Comparison of ENCODE assay signal across 10 cellular contexts in genomic region chr15:62469874-62470688, GRCh38.
DNase-seq lines count a peak whose midpoint lies in the region; ATAC-seq, FAIRE-seq and TF ChIP-seq lines count a peak whose summit lies in the region.
"Had no signal": no experiment of that assay in that cellular context is flagged by ENCODE, and none has a peak within 500 bp of the region (broad histone marks: within the 10 kb centered on the region; RNA-seq: fewer than 3 reads in every experiment).

No MANE protein-coding gene starts in this region.

- intact Hi-C loops in OCI-LY7 (cut with micrococcal nuclease; ENCODE audit: unreplicated experiment) = no loop called here

- no peak overlapping the region; the same call in 2 of the 3 replicates for H3K4me3 Mint-ChIP-seq in GM23338
- no peak overlapping the region for H3K4me3 Mint-ChIP-seq in stimulated activated effector memory CD8-positive, alpha-beta T cell treated with anti-CD3 and anti-CD28 coated beads, Interleukin-12 subunit alpha, Interleukin-12 subunit beta, amount 100 ng/mL, for 72 hours
- H3K4me3 Mint-ChIP-seq: activated CD4-positive, alpha-beta T cell treated with anti-CD3 and anti-CD28 coated beads, Interleukin-2, amount 10 ng/mL, durations not matched to agents 7 days and 5 days had no signal

- H3K79me2 ChIP-seq in GM23338 (replicated peaks; ENCODE audit: insufficient read depth) (peaks cover 32% of the 10 kb centered on the region), OCI-LY7 (ENCODE audit: insufficient read depth, low read depth, low read length) (no peaks in the 10 kb centered on the region)

- POLR2A ChIA-PET in OCI-LY7 (lab: Charles Lee) = interaction anchor here (0.6 to 1.3 kb wide), 2 partner anchors 14 to 873 kb away, joined by 3 to 5 read pairs; no protein-coding TSS in a partner anchor

- H3K27ac Mint-ChIP-seq in GM23338 = peak overlapping the region; percentile 4
- H3K27ac Mint-ChIP-seq in stimulated activated effector memory CD8-positive, alpha-beta T cell treated with anti-CD3 and anti-CD28 coated beads, Interleukin-12 subunit alpha, Interleukin-12 subunit beta, amount 100 ng/mL, for 72 hours = no peak overlapping the region
- H3K27ac Mint-ChIP-seq: activated CD4-positive, alpha-beta T cell treated with anti-CD3 and anti-CD28 coated beads, Interleukin-2, amount 10 ng/mL, durations not matched to agents 7 days and 5 days had no signal

- H3K36me3 ChIP-seq in GM23338 (ENCODE audit: insufficient read depth) = no peaks in the 10 kb centered on the region
- H3K36me3 ChIP-seq in brain microvascular endothelial cell (replicated peaks) = no peaks in the 10 kb centered on the region
- no peaks in the 10 kb centered on the region for H3K36me3 ChIP-seq in OCI-LY7 (ENCODE audit: insufficient read depth, low read length)

- H3K27ac ChIP-seq in GM23338 (ENCODE audit: low read depth) (no peak overlapping the region), brain microvascular endothelial cell (peak overlapping the region; percentile 48), OCI-LY7 (ENCODE audit: low read depth, low read length, poor library complexity, severe bottlenecking) (no peak overlapping the region)
- H3K27ac ChIP-seq: epithelial cell of prostate had no signal

- H2AFZ ChIP-seq in GM23338 = no peak overlapping the region
- no peak overlapping the region for H2AFZ ChIP-seq in OCI-LY7 (ENCODE audit: low read length)

- no peaks in the 10 kb centered on the region for H3K9me3 ChIP-seq in OCI-LY7 (ENCODE audit: low read length)

- CTCF ChIA-PET in OCI-LY7 (lab: Charles Lee; ENCODE audit: unreplicated experiment) = no interaction called here

- H3K27me3 ChIP-seq in GM23338 (ENCODE audit: insufficient read depth) = no peaks in the 10 kb centered on the region
- H3K27me3 ChIP-seq in brain microvascular endothelial cell (replicated peaks) = no peaks in the 10 kb centered on the region

- ATAC-seq in GM23338 = peak; percentile 68
- peak; percentile 13 for ATAC-seq in stimulated activated effector memory CD8-positive, alpha-beta T cell treated with anti-CD3 and anti-CD28 coated beads, Interleukin-12 subunit alpha, Interleukin-12 subunit beta, amount 100 ng/mL, for 72 hours
- ATAC-seq in GM21723 (IDR thresholded peaks at IDR 0.05; ENCODE audit: unreplicated experiment) = no peak

- H3K27me3 Mint-ChIP-seq in GM23338 (ENCODE audit: insufficient read depth, low read depth, poor library complexity) = peaks cover 1% of the 10 kb centered on the region
- H3K27me3 Mint-ChIP-seq: activated CD4-positive, alpha-beta T cell treated with anti-CD3 and anti-CD28 coated beads, Interleukin-2, amount 10 ng/mL, durations not matched to agents 7 days and 5 days had no signal

- no peaks in the 10 kb centered on the region for H3K36me3 Mint-ChIP-seq in GM23338 (ENCODE audit: low read depth)
- H3K36me3 Mint-ChIP-seq in stimulated activated effector memory CD8-positive, alpha-beta T cell treated with anti-CD3 and anti-CD28 coated beads, Interleukin-12 subunit alpha, Interleukin-12 subunit beta, amount 100 ng/mL, for 72 hours = no peaks in the 10 kb centered on the region

- no peaks in the 10 kb centered on the region for H3K9me3 Mint-ChIP-seq in GM23338
- no peaks in the 10 kb centered on the region for H3K9me3 Mint-ChIP-seq in stimulated activated effector memory CD8-positive, alpha-beta T cell treated with anti-CD3 and anti-CD28 coated beads, Interleukin-12 subunit alpha, Interleukin-12 subunit beta, amount 100 ng/mL, for 72 hours
- H3K9me3 Mint-ChIP-seq: activated CD4-positive, alpha-beta T cell treated with anti-CD3 and anti-CD28 coated beads, Interleukin-2, amount 10 ng/mL, durations not matched to agents 7 days and 5 days had no signal

- no peaks in the 10 kb centered on the region for H3K9me2 ChIP-seq in GM23338 (ENCODE audit: insufficient read depth)
- H3K9me2 ChIP-seq in OCI-LY7 (ENCODE audit: insufficient read depth, low read length) = no peaks in the 10 kb centered on the region

- H4K20me1 ChIP-seq in GM23338 (replicated peaks; ENCODE audit: insufficient read depth) (no peaks in the 10 kb centered on the region), OCI-LY7 (ENCODE audit: insufficient read depth, low read length) (no peaks in the 10 kb centered on the region)

- H3K4me1 ChIP-seq in GM23338 (ENCODE audit: insufficient read depth) = peaks cover 49% of the 10 kb centered on the region
- H3K4me1 ChIP-seq in OCI-LY7 (ENCODE audit: insufficient read depth, low read length, poor library complexity, severe bottlenecking) = no peaks in the 10 kb centered on the region

- no TSS peak for BruUV-seq in OCI-LY7 (replicated peaks; lab: Mats Ljungman, UMichigan)

- peaks cover 73% of the 10 kb centered on the region for H3K4me1 Mint-ChIP-seq in GM23338
- H3K4me1 Mint-ChIP-seq in stimulated activated effector memory CD8-positive, alpha-beta T cell treated with anti-CD3 and anti-CD28 coated beads, Interleukin-12 subunit alpha, Interleukin-12 subunit beta, amount 100 ng/mL, for 72 hours = no peaks in the 10 kb centered on the region
- H3K4me1 Mint-ChIP-seq: activated CD4-positive, alpha-beta T cell treated with anti-CD3 and anti-CD28 coated beads, Interleukin-2, amount 10 ng/mL, durations not matched to agents 7 days and 5 days had no signal

- in situ Hi-C loops in brain microvascular endothelial cell (cut with HindIII; ENCODE audit: low pct_ligation_motif_present, low sequenced_read_pairs) = no loop called here

- no peak for FAIRE-seq in GM19239 (lab: Jason Lieb, UNC)

- H3K4me3 ChIP-seq in GM23338 (no peak overlapping the region), brain microvascular endothelial cell (ENCODE audit: low read depth, low read length) (no peak overlapping the region), OCI-LY7 (ENCODE audit: low read depth, low read length, poor library complexity, severe bottlenecking) (no peak overlapping the region)

- H3F3A ChIP-seq in GM23338 (replicated peaks; ENCODE audit: low read depth) = no peaks in the 10 kb centered on the region

- TF ChIP-seq CTCF in GM23338 (conservative IDR thresholded peaks at IDR 0.05; ENCODE audit: low read depth in 2 of 2) (no peak), brain microvascular endothelial cell (IDR thresholded peaks at IDR 0.05; ENCODE audit: low read depth, low read length, missing control alignments) (no peak), OCI-LY7 (conservative IDR thresholded peaks at IDR 0.05; ENCODE audit: low read length) (no peak)

- peak; percentile 51 for DNase-seq in GM23338 (ENCODE audit: low spot score)
- DNase-seq in brain microvascular endothelial cell = peak; percentile 63
- DNase-seq in islet precursor cell = peak; percentile 98
- DNase-seq in stimulated activated effector memory CD8-positive, alpha-beta T cell treated with anti-CD3 and anti-CD28 coated beads, Interleukin-12 subunit alpha, Interleukin-12 subunit beta, amount 100 ng/mL, for 72 hours (ENCODE audit: low spot score in 2 of 2) = no peak
- no peak for DNase-seq in GM19239 (ENCODE audit: insufficient read length, low spot score)
- no peak for DNase-seq in HUDEP-2 (lab: John Stamatoyannopoulos, UW; ENCODE audit: unreplicated experiment in 76 of 76)
- DNase-seq in OCI-LY7 (ENCODE audit: low spot score) = no peak
- DNase-seq: activated CD4-positive, alpha-beta T cell treated with anti-CD3 and anti-CD28 coated beads, Interleukin-2, amount 10 ng/mL, durations not matched to agents 7 days and 5 days had no signal

- no peak overlapping the region for H3K4me2 ChIP-seq in GM23338
- no peak overlapping the region for H3K4me2 ChIP-seq in OCI-LY7 (ENCODE audit: low read length)

TF ChIP-seq in GM23338, 12 proteins besides CTCF, POLR2A, EP300 and RAD21 (continues in another document):
- TF ChIP-seq STAT1 (IDR thresholded peaks at IDR 0.05; ENCODE audit: unreplicated experiment) (no peak), NANOG (IDR thresholded peaks at IDR 0.05; ENCODE audit: borderline replicate concordance) (no peak), ZNF114 (CRISPR knock-in tag; IDR thresholded peaks at IDR 0.05) (no peak), EZH2 (IDR thresholded peaks at IDR 0.05; ENCODE audit: low read depth, unreplicated experiment) (no peak), JUNB (IDR thresholded peaks at IDR 0.05; ENCODE audit: unreplicated experiment) (no peak), EZH2phosphoT487 (IDR thresholded peaks at IDR 0.05; ENCODE audit: unreplicated experiment) (no peak), CREB1 (CRISPR knock-in tag; IDR thresholded peaks at IDR 0.05; ENCODE audit: low read depth) (no peak)

Comparison
In these comparisons a context has a peak if more than half of its experiments do, and no peak if none do; other contexts are left out.
1. DNase-seq: peak in GM23338 (single experiment), brain microvascular endothelial cell (single experiment) and islet precursor cell (single experiment); none in stimulated activated effector memory CD8-positive, alpha-beta T cell treated with anti-CD3 and anti-CD28 coated beads, Interleukin-12 subunit alpha, Interleukin-12 subunit beta, amount 100 ng/mL, for 72 hours (0 of 2), GM19239 (single experiment), HUDEP-2 (0 of 76) and OCI-LY7 (single experiment).